ENCODE assay signal across 8 cellular contexts in genomic region chr12:9634177-9634803, GRCh38. TPM values are rescaled to one million over a fixed set of nuclear protein-coding genes. Genes with fewer than 3 reads are reported as not detected.
DNase-seq lines count a peak whose midpoint lies in the region; ATAC-seq and TF ChIP-seq lines count a peak whose summit lies in the region.

No MANE protein-coding gene starts in this region.

- DNase-seq in Ammon's horn (ENCODE audit: low spot score) (peak; percentile 45), NCI-H460 (ENCODE audit: extremely low read depth, low read depth) (peak; percentile 37), erythroblast (lab: John Stamatoyannopoulos, UW) (peak; percentile 45 to 70), osteocyte (ENCODE audit: extremely low spot score, unreplicated experiment) (no peak)
- DNase-seq in activated CD8-positive, alpha-beta memory T cell treated with anti-CD3 and anti-CD28 coated beads, Interleukin-2, amount 10 ng/mL, durations not matched to agents 7 days and 5 days = peak; percentile 85

- TF ChIP-seq POLR2A in erythroblast (IDR thresholded peaks at IDR 0.05; ENCODE audit: low read length) = no peak

- peaks cover 33% of the 10 kb centered on the region for H3K4me1 Mint-ChIP-seq in activated CD8-positive, alpha-beta memory T cell treated with anti-CD3 and anti-CD28 coated beads, Interleukin-2, amount 10 ng/mL, durations not matched to agents 7 days and 5 days
- H3K4me1 Mint-ChIP-seq in osteocyte (ENCODE audit: unreplicated experiment) = no peaks in the 10 kb centered on the region

- H3K27ac Mint-ChIP-seq in activated CD8-positive, alpha-beta memory T cell treated with anti-CD3 and anti-CD28 coated beads, Interleukin-2, amount 10 ng/mL, durations not matched to agents 7 days and 5 days = peak overlapping the region; percentile 39
- H3K27ac Mint-ChIP-seq in osteocyte (ENCODE audit: unreplicated experiment) = no peak overlapping the region

- ATAC-seq in GM21447 (IDR thresholded peaks at IDR 0.05; ENCODE audit: unreplicated experiment) (peak; percentile 65), HG03095 (IDR thresholded peaks at IDR 0.05; ENCODE audit: unreplicated experiment) (no peak), GM19324 (IDR thresholded peaks at IDR 0.05; ENCODE audit: low FRiP score, unreplicated experiment) (no peak)
- peak; percentile 75 for ATAC-seq in activated CD8-positive, alpha-beta memory T cell treated with anti-CD3 and anti-CD28 coated beads, Interleukin-2, amount 10 ng/mL, durations not matched to agents 7 days and 5 days

- CTCF ChIA-PET in activated CD8-positive, alpha-beta memory T cell treated with anti-CD3 and anti-CD28 coated beads, Interleukin-2, amount 10 ng/mL, durations not matched to agents 7 days and 5 days (lab: Charles Lee) = interaction anchor here (0.7 to 9.2 kb wide), 24 partner anchors 9 to 304 kb away, joined by 3 to 93 read pairs (median 4); no protein-coding TSS in a partner anchor

- TF ChIP-seq CTCF in osteocyte (IDR thresholded peaks at IDR 0.05) = peak; percentile 77

- H3K9me3 Mint-ChIP-seq in activated CD8-positive, alpha-beta memory T cell treated with anti-CD3 and anti-CD28 coated beads, Interleukin-2, amount 10 ng/mL, durations not matched to agents 7 days and 5 days (ENCODE audit: low read depth) = peaks cover 2% of the 10 kb centered on the region
- no peaks in the 10 kb centered on the region for H3K9me3 Mint-ChIP-seq in osteocyte (ENCODE audit: unreplicated experiment)

- H3K4me3 Mint-ChIP-seq in activated CD8-positive, alpha-beta memory T cell treated with anti-CD3 and anti-CD28 coated beads, Interleukin-2, amount 10 ng/mL, durations not matched to agents 7 days and 5 days = no peak overlapping the region
- H3K4me3 Mint-ChIP-seq in osteocyte (ENCODE audit: unreplicated experiment) = no peak overlapping the region

- H3K36me3 Mint-ChIP-seq in activated CD8-positive, alpha-beta memory T cell treated with anti-CD3 and anti-CD28 coated beads, Interleukin-2, amount 10 ng/mL, durations not matched to agents 7 days and 5 days = peaks cover 47% of the 10 kb centered on the region
- H3K36me3 Mint-ChIP-seq in osteocyte (ENCODE audit: unreplicated experiment) = no peaks in the 10 kb centered on the region

- no peaks in the 10 kb centered on the region for H3K27me3 Mint-ChIP-seq in activated CD8-positive, alpha-beta memory T cell treated with anti-CD3 and anti-CD28 coated beads, Interleukin-2, amount 10 ng/mL, durations not matched to agents 7 days and 5 days
- H3K27me3 Mint-ChIP-seq in osteocyte (ENCODE audit: unreplicated experiment) = peaks cover 2% of the 10 kb centered on the region

RNA-seq across cellular contexts. Expression of gene KLRB1, which starts 26.6 kb away (rescaled TPM):
- not detected in 2 replicates for total RNA-seq in NCI-H460 (2014; rRNA removed; shearing (Covaris generic))
- polyA plus RNA-seq in NCI-H460 (2014; cell fraction: nucleus; rRNA removed) = not detected in 2 replicates
- 10 to 100 TPM; 13.0 to 30.2 TPM for total RNA-seq in activated CD8-positive, alpha-beta memory T cell treated with anti-CD3 and anti-CD28 coated beads, Interleukin-2, amount 10 ng/mL, durations not matched to agents 7 days and 5 days
- not detected in 2 replicates for total RNA-seq in osteocyte

RNA-seq across cellular contexts. Expression of gene CLEC2D, which starts 35.2 kb away (rescaled TPM):
- 0.29 and 1.5 TPM in 2 replicates for total RNA-seq in NCI-H460 (2014; rRNA removed; shearing (Covaris generic))
- polyA plus RNA-seq in NCI-H460 (2014; cell fraction: nucleus; rRNA removed) = 3.7 and 6.6 TPM in 2 replicates
- total RNA-seq in activated CD8-positive, alpha-beta memory T cell treated with anti-CD3 and anti-CD28 coated beads, Interleukin-2, amount 10 ng/mL, durations not matched to agents 7 days and 5 days = 100 to 1,000 TPM; 355 to 385 TPM
- 7.4 and 10.0 TPM in 2 replicates for total RNA-seq in osteocyte

Comparison
In these comparisons a context has a peak if more than half of its experiments do, and no peak if none do; other contexts are left out.
1. ATAC-seq: peak in GM21447 (single experiment) and activated CD8-positive, alpha-beta memory T cell treated with anti-CD3 and anti-CD28 coated beads, Interleukin-2, amount 10 ng/mL, durations not matched to agents 7 days and 5 days (single experiment); none in HG03095 (single experiment) and GM19324 (single experiment).
2. RNA of gene KLRB1, which starts 26.6 kb away (total RNA-seq): 13.0 to 30.2 TPM in activated CD8-positive, alpha-beta memory T cell treated with anti-CD3 and anti-CD28 coated beads, Interleukin-2, amount 10 ng/mL, durations not matched to agents 7 days and 5 days; not detected in NCI-H460 and not detected in osteocyte; every median in the first group is over 10 times any median in the second.
3. RNA of gene CLEC2D, which starts 35.2 kb away (total RNA-seq): 355 to 385 TPM in activated CD8-positive, alpha-beta memory T cell treated with anti-CD3 and anti-CD28 coated beads, Interleukin-2, amount 10 ng/mL, durations not matched to agents 7 days and 5 days; 7.4 to 10.0 TPM in osteocyte and 0.29 to 1.5 TPM in NCI-H460; every median in the first group is over 10 times any median in the second.